ENCODE assay signal across 9 cellular contexts in genomic region chr10:127919418-127920191, GRCh38. TPM values are rescaled to one million over a fixed set of nuclear protein-coding genes. Genes with fewer than 3 reads are reported as not detected.
DNase-seq lines count a peak whose midpoint lies in the region; ATAC-seq, FAIRE-seq and TF ChIP-seq lines count a peak whose summit lies in the region.
"Had no signal": no experiment of that assay in that cellular context is flagged by ENCODE, and none has a peak within 500 bp of the region (broad histone marks: within the 10 kb centered on the region; RNA-seq: fewer than 3 reads in every experiment).

No MANE protein-coding gene starts in this region.

- H3K9me3 Mint-ChIP-seq in activated T-helper 2 cell treated with anti-CD3 and anti-CD28 coated beads, Interferon-gamma antibody, Interleukin-2, Interleukin-4, amounts not matched to agents 10 μg/mL and 5 μg/mL and 100 μg/mL, durations not matched to agents 14 hours and 24 hours and 36 hours: no peaks in the 10 kb centered on the region
- H3K9me3 Mint-ChIP-seq: nephron had no signal

- H3K27ac Mint-ChIP-seq in activated T-helper 2 cell treated with anti-CD3 and anti-CD28 coated beads, Interferon-gamma antibody, Interleukin-2, Interleukin-4, amounts not matched to agents 10 μg/mL and 5 μg/mL and 100 μg/mL, durations not matched to agents 14 hours and 24 hours and 36 hours: no peak overlapping the region
- H3K27ac Mint-ChIP-seq: nephron had no signal

- no TSS peak for BruUV-seq in mammary epithelial cell (replicated peaks; lab: Mats Ljungman, UMichigan)

- intact Hi-C loops in mammary epithelial cell (cut with micrococcal nuclease): no loop called here
- intact Hi-C loops in activated T-helper 2 cell treated with anti-CD3 and anti-CD28 coated beads, Interferon-gamma antibody, Interleukin-2, Interleukin-4, amounts not matched to agents 10 μg/mL and 5 μg/mL and 100 μg/mL, durations not matched to agents 14 hours and 24 hours and 36 hours (cut with micrococcal nuclease): no loop called here

- CTCF ChIA-PET in mammary epithelial cell (lab: Charles Lee; ENCODE audit: low non-redundant PET): no interaction called here

- H3K4me1 ChIP-seq in BLaER1: peaks cover 57% of the 10 kb centered on the region
- H3K4me1 ChIP-seq in mammary epithelial cell (ENCODE audit: insufficient read depth, low read length): peaks cover 20% of the 10 kb centered on the region

- H3K79me2 ChIP-seq in mammary epithelial cell (ENCODE audit: insufficient read depth, low read length): no peaks in the 10 kb centered on the region

- no peak overlapping the region for H2AFZ ChIP-seq in mammary epithelial cell (ENCODE audit: low read depth, low read length)

- dilution Hi-C loops in mammary epithelial cell (cut with HindIII; ENCODE audit: low sequenced_read_pairs): no loop called here

- WGBS in mammary epithelial cell (ENCODE audit: low coverage, missing lambda C conversion rate): 84% methylated on average over 11 of the region's 11 CpGs

- in situ Hi-C loops in mammary epithelial cell (cut with MboI; ENCODE audit: low sequenced_read_pairs in 2 of 2): loop anchor here in 1 of 2 donors (25.0 kb wide), 1 partner anchor 218 kb away; the partner anchor contains the start of gene MKI67

- TF ChIP-seq CTCF in mammary epithelial cell (conservative IDR thresholded peaks at IDR 0.05 in 1 of 2, IDR thresholded peaks at IDR 0.05 in 1 of 2; ENCODE audit: extremely low read depth in 1 of 2, insufficient read depth in 1 of 2, low read depth in 1 of 2, low read length in 2 of 2): peak; percentile 6 to 14

- no peaks in the 10 kb centered on the region; the same call in 1 of the 2 replicates for H3K36me3 ChIP-seq in BLaER1
- no peaks in the 10 kb centered on the region for H3K36me3 ChIP-seq in mammary epithelial cell (ENCODE audit: insufficient read depth, low read length)

- DNase-seq in HT1080 (ENCODE audit: low read depth): peak; percentile 61
- no peak for DNase-seq in mammary epithelial cell
- DNase-seq in myocyte (ENCODE audit: low read depth): peak; percentile 77
- DNase-seq in stimulated activated naive CD4-positive, alpha-beta T cell treated with Interleukin-2 at 50 U/mL for 16 hours (lab: John Stamatoyannopoulos, UW): no peak
- no peak for DNase-seq in activated T-helper 2 cell treated with anti-CD3 and anti-CD28 coated beads, Interferon-gamma antibody, Interleukin-2, Interleukin-4, amounts not matched to agents 10 μg/mL and 5 μg/mL and 100 μg/mL, durations not matched to agents 14 hours and 24 hours and 36 hours (ENCODE audit: low spot score)
- DNase-seq in GM12892 (ENCODE audit: insufficient read length): no peak

- H3K9ac ChIP-seq in BLaER1 (peak overlapping the region; percentile 42; the same call in 1 of the 2 replicates), mammary epithelial cell (ENCODE audit: insufficient read depth, low read length) (no peak overlapping the region)

- H3K4me3 ChIP-seq in BLaER1: peak overlapping the region; percentile 25
- no peak overlapping the region for H3K4me3 ChIP-seq in mammary epithelial cell (replicated peaks in 1 of 3; ENCODE audit: insufficient read depth in 1 of 3, low read depth in 2 of 3, low read length in 3 of 3)

- peaks cover under 1% of the 10 kb centered on the region for H3K27me3 Mint-ChIP-seq in activated T-helper 2 cell treated with anti-CD3 and anti-CD28 coated beads, Interferon-gamma antibody, Interleukin-2, Interleukin-4, amounts not matched to agents 10 μg/mL and 5 μg/mL and 100 μg/mL, durations not matched to agents 14 hours and 24 hours and 36 hours (ENCODE audit: low read depth)

- H3K4me2 ChIP-seq in BLaER1 (peak overlapping the region; percentile 84), mammary epithelial cell (ENCODE audit: insufficient read depth, low read depth, low read length) (no peak overlapping the region)

- H3K36me3 Mint-ChIP-seq in activated T-helper 2 cell treated with anti-CD3 and anti-CD28 coated beads, Interferon-gamma antibody, Interleukin-2, Interleukin-4, amounts not matched to agents 10 μg/mL and 5 μg/mL and 100 μg/mL, durations not matched to agents 14 hours and 24 hours and 36 hours (ENCODE audit: low read depth): no peaks in the 10 kb centered on the region

- FAIRE-seq in GM12892 (lab: Jason Lieb, UNC): no peak

- TF ChIP-seq POLR2A in GM12892 (IDR thresholded peaks at IDR 0.05; ENCODE audit: low read depth, low read length): no peak

- H3K27ac ChIP-seq in BLaER1: peak overlapping the region; percentile 84
- H3K27ac ChIP-seq in mammary epithelial cell (ENCODE audit: insufficient read depth, low read depth, low read length): no peak overlapping the region

- no peak for ATAC-seq in HG03045 (IDR thresholded peaks at IDR 0.05; ENCODE audit: unreplicated experiment)

- no peaks in the 10 kb centered on the region for H3K27me3 ChIP-seq in BLaER1
- no peaks in the 10 kb centered on the region for H3K27me3 ChIP-seq in mammary epithelial cell (ENCODE audit: insufficient read depth, low read length)

- no peaks in the 10 kb centered on the region for H4K20me1 ChIP-seq in BLaER1
- H4K20me1 ChIP-seq in mammary epithelial cell (ENCODE audit: insufficient read depth, low read length): no peaks in the 10 kb centered on the region

- H3K4me1 Mint-ChIP-seq in activated T-helper 2 cell treated with anti-CD3 and anti-CD28 coated beads, Interferon-gamma antibody, Interleukin-2, Interleukin-4, amounts not matched to agents 10 μg/mL and 5 μg/mL and 100 μg/mL, durations not matched to agents 14 hours and 24 hours and 36 hours (ENCODE audit: low read depth): peaks cover 4% of the 10 kb centered on the region
- H3K4me1 Mint-ChIP-seq: nephron had no signal

- H3K9me3 ChIP-seq in BLaER1 (peaks cover 10% of the 10 kb centered on the region), mammary epithelial cell (replicated peaks; ENCODE audit: insufficient read depth, low read length) (no peaks in the 10 kb centered on the region)

- H3K4me3 Mint-ChIP-seq in activated T-helper 2 cell treated with anti-CD3 and anti-CD28 coated beads, Interferon-gamma antibody, Interleukin-2, Interleukin-4, amounts not matched to agents 10 μg/mL and 5 μg/mL and 100 μg/mL, durations not matched to agents 14 hours and 24 hours and 36 hours (ENCODE audit: low read depth): no peak overlapping the region
- H3K4me3 Mint-ChIP-seq: nephron had no signal

RNA-seq across cellular contexts. Expression of gene PTPRE, which starts 12.7 kb away (rescaled TPM):
- 24.6 and 32.0 TPM in 2 replicates for total RNA-seq in HT1080 (2014; rRNA removed; shearing (Covaris generic))
- polyA plus RNA-seq in HT1080 (2015; cell fraction: cytosol; rRNA removed): 10.1 and 14.3 TPM in 2 replicates
- polyA plus RNA-seq in HT1080 (2015; cell fraction: nucleus; rRNA removed): 23.4 and 33.9 TPM in 2 replicates
- 10 to 100 TPM; 44.2 to 70.5 TPM for total RNA-seq in mammary epithelial cell
- polyA plus RNA-seq in mammary epithelial cell: 24.1 TPM
- polyA minus RNA-seq in mammary epithelial cell: 51.7 TPM
- total RNA-seq in myocyte: 4.6 and 5.5 TPM in 2 replicates
- 10.5 TPM for polyA plus RNA-seq in myocyte (2012)
- total RNA-seq in activated T-helper 2 cell treated with anti-CD3 and anti-CD28 coated beads, Interferon-gamma antibody, Interleukin-2, Interleukin-4, amounts not matched to agents 10 μg/mL and 5 μg/mL and 100 μg/mL, durations not matched to agents 14 hours and 24 hours and 36 hours: 16.8 and 17.0 TPM in 2 replicates
- 4.7 TPM for polyA plus RNA-seq in GM12892 (2012; ENCODE audit: missing spikeins)

RNA-seq across cellular contexts. Expression of gene CLRN3, which starts 26.9 kb away (rescaled TPM):
- not detected in 2 replicates for total RNA-seq in HT1080 (2014; rRNA removed; shearing (Covaris generic))
- polyA plus RNA-seq in HT1080 (2015; cell fraction: cytosol; rRNA removed): not detected in 2 replicates
- polyA plus RNA-seq in HT1080 (2015; cell fraction: nucleus; rRNA removed): not detected in 2 replicates
- total RNA-seq in mammary epithelial cell (not detected), myocyte (not detected in 2 replicates)
- polyA plus RNA-seq in mammary epithelial cell: not detected
- not detected for polyA minus RNA-seq in mammary epithelial cell
- 0.30 TPM for polyA plus RNA-seq in myocyte (2012)
- total RNA-seq in activated T-helper 2 cell treated with anti-CD3 and anti-CD28 coated beads, Interferon-gamma antibody, Interleukin-2, Interleukin-4, amounts not matched to agents 10 μg/mL and 5 μg/mL and 100 μg/mL, durations not matched to agents 14 hours and 24 hours and 36 hours: not detected in 2 replicates
- polyA plus RNA-seq in GM12892 (2012; ENCODE audit: missing spikeins): not detected

Comparison
In these comparisons a context has a peak if more than half of its experiments do, and no peak if none do; other contexts are left out.
1. DNase-seq: peak in HT1080 (single experiment) and myocyte (single experiment); none in mammary epithelial cell (single experiment), stimulated activated naive CD4-positive, alpha-beta T cell treated with Interleukin-2 at 50 U/mL for 16 hours (single experiment), activated T-helper 2 cell treated with anti-CD3 and anti-CD28 coated beads, Interferon-gamma antibody, Interleukin-2, Interleukin-4, amounts not matched to agents 10 μg/mL and 5 μg/mL and 100 μg/mL, durations not matched to agents 14 hours and 24 hours and 36 hours (single experiment) and GM12892 (single experiment).